Comparison of ENCODE assay signal across 1 cellular context in the genomic region with DNA sequence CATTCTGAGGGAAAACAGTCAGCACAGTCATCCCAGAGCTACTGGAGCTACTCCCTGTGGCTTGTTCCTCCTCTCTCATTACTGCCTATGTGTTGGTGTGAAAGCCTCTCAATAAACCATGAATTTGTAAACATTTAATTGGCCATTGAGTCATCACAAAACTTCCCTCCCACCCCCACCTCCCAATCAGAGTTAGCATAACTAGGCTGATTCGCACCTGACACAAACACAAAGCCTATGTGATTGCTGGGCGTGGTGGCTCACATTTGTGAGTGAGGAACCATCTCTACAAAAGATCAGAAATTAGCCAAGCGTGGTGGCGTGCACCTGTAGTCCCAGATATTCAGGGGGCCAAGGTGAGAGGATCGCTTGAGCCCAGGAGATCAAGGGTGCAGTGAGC.
TF ChIP-seq lines count a peak whose summit lies in the region.

No MANE protein-coding gene starts in this region.

TF ChIP-seq in GM12878, 131 proteins besides CTCF, POLR2A, EP300 and RAD21:
- TF ChIP-seq TCF12 (IDR thresholded peaks at IDR 0.05; ENCODE audit: low read depth, low read length) (no peak), ZNF384 (IDR thresholded peaks at IDR 0.05; ENCODE audit: borderline replicate concordance, low read depth, low read length) (no peak), GABPA (IDR thresholded peaks at IDR 0.05; ENCODE audit: low read depth) (no peak), SMAD1 (IDR thresholded peaks at IDR 0.05; ENCODE audit: low read depth, partially characterized antibody) (no peak), SUPT20H (IDR thresholded peaks at IDR 0.05; ENCODE audit: borderline replicate concordance, control insufficient read depth, low read depth, low read length) (no peak), HDAC6 (IDR thresholded peaks at IDR 0.05; ENCODE audit: unreplicated experiment) (no peak), CEBPB (IDR thresholded peaks at IDR 0.05; ENCODE audit: borderline replicate concordance in 1 of 2, low read depth in 2 of 2, low read length in 2 of 2) (no peak), CBX5 (IDR thresholded peaks at IDR 0.05; ENCODE audit: low read depth) (no peak), ZSCAN29 (IDR thresholded peaks at IDR 0.05) (no peak)
- TF ChIP-seq, protein P1, sequence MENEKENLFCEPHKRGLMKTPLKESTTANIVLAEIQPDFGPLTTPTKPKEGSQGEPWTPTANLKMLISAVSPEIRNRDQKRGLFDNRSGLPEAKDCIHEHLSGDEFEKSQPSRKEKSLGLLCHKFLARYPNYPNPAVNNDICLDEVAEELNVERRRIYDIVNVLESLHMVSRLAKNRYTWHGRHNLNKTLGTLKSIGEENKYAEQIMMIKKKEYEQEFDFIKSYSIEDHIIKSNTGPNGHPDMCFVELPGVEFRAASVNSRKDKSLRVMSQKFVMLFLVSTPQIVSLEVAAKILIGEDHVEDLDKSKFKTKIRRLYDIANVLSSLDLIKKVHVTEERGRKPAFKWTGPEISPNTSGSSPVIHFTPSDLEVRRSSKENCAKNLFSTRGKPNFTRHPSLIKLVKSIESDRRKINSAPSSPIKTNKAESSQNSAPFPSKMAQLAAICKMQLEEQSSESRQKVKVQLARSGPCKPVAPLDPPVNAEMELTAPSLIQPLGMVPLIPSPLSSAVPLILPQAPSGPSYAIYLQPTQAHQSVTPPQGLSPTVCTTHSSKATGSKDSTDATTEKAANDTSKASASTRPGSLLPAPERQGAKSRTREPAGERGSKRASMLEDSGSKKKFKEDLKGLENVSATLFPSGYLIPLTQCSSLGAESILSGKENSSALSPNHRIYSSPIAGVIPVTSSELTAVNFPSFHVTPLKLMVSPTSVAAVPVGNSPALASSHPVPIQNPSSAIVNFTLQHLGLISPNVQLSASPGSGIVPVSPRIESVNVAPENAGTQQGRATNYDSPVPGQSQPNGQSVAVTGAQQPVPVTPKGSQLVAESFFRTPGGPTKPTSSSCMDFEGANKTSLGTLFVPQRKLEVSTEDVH (IDR thresholded peaks at IDR 0.05; ENCODE audit: low read depth, partially characterized antibody), result no peak
